8 cellular contexts compared by ENCODE assay signal in the genomic region with DNA sequence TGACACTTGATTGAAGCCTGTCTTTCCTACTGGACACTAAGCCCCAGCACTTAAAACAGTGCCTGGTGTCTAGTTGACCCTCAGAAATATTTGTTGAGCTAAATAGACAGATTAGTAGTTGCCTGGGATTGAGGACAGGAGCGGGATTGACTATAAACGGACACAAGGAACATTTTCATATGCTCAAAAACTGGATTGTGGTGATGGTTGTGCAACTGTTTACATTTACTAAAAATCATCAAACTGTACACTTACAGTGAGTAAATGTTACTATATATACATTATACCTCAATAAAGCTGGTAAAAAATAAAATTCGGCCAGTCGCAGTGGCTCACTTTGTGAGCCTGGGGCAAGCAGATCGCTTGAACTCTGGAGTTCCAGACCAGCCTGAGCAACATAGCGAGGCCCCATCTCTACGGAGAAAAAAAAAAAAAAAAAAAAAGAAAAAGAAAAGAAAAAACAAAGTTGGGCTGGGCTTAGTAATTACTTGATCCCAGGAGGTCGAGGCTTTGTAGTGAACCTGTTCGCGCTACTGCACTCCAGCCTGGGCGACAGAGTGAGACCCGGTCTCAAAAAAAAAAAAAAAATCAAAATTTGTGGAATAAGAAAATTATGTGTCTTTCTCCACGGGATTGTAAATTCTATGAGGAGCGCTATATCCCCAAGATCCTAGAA. TPM values are rescaled to one million over a fixed set of nuclear protein-coding genes. Genes with fewer than 3 reads are reported as not detected.
A peak's percentile ranks its signal among the peaks of the same experiment; 100 is the strongest.
DNase-seq lines count a peak whose midpoint lies in the region; ATAC-seq and TF ChIP-seq lines count a peak whose summit lies in the region.

No MANE protein-coding gene starts in this region.

- no peak for TF ChIP-seq CTCF in GM12875 (IDR thresholded peaks at IDR 0.05; ENCODE audit: borderline replicate concordance, insufficient read depth, low read depth, low read length)
- no peak for TF ChIP-seq CTCF in chondrocyte (IDR thresholded peaks at IDR 0.05)
- TF ChIP-seq CTCF in nephron progenitor cell (IDR thresholded peaks at IDR 0.05), result no peak

- DNase-seq in chondrocyte (ENCODE audit: low spot score), result no peak
- DNase-seq in nephron progenitor cell, result no peak
- no peak for DNase-seq in putamen (ENCODE audit: low spot score)
- DNase-seq in NCI-H187 treated with DMSO at 0.1 percent for 48 hours (lab: John Stamatoyannopoulos, UW), result no peak
- DNase-seq in SHP77 (lab: John Stamatoyannopoulos, UW), result no peak
- DNase-seq in activated CD4-positive, CD25-positive, alpha-beta regulatory T cell (lab: John Stamatoyannopoulos, UW), result no peak

- H3K36me3 Mint-ChIP-seq in chondrocyte (ENCODE audit: low read depth) (no peaks in the 10 kb centered on the region), nephron progenitor cell (ENCODE audit: low read depth) (no peaks in the 10 kb centered on the region)

- ATAC-seq in HG03460 (IDR thresholded peaks at IDR 0.05; ENCODE audit: unreplicated experiment), result peak; percentile 14

- H3K4me3 Mint-ChIP-seq in chondrocyte (ENCODE audit: unreplicated experiment) (peak overlapping the region; percentile 85), nephron progenitor cell (peak overlapping the region; percentile 93)

- H3K9me3 Mint-ChIP-seq in chondrocyte (ENCODE audit: low read depth), result no peaks in the 10 kb centered on the region
- no peaks in the 10 kb centered on the region for H3K9me3 Mint-ChIP-seq in nephron progenitor cell

- peaks cover 25% of the 10 kb centered on the region for H3K4me1 Mint-ChIP-seq in chondrocyte (ENCODE audit: low read depth)
- peaks cover 27% of the 10 kb centered on the region for H3K4me1 Mint-ChIP-seq in nephron progenitor cell

- H3K27me3 Mint-ChIP-seq in chondrocyte (ENCODE audit: low read depth), result no peaks in the 10 kb centered on the region
- peaks cover 3% of the 10 kb centered on the region for H3K27me3 Mint-ChIP-seq in nephron progenitor cell (ENCODE audit: low read depth, poor library complexity)

- peak overlapping the region; percentile 87 for H3K27ac Mint-ChIP-seq in chondrocyte (ENCODE audit: unreplicated experiment)
- H3K27ac Mint-ChIP-seq in nephron progenitor cell, result no peak overlapping the region

- H3K4me3 ChIP-seq in GM12875 (ENCODE audit: low read depth, low read length), result peak overlapping the region; percentile 61

RNA-seq across cellular contexts. Expression of a gene that starts 0.6 kb away (rescaled TPM):
- 42.6 to 50.7 TPM (median 48.7 TPM) in 3 replicates for total RNA-seq in chondrocyte

RNA-seq across cellular contexts. Expression of a gene that starts 17.3 kb away (rescaled TPM):
- 5.7 to 8.8 TPM (median 8.0 TPM) in 3 replicates for total RNA-seq in chondrocyte

RNA-seq across cellular contexts. Expression of a gene that starts 56.2 kb away (rescaled TPM):
- total RNA-seq in chondrocyte, result not detected in 3 replicates
